9 cellular contexts compared by ENCODE assay signal in genomic region chr6:97215157-97215769, GRCh38.
A peak's percentile ranks its signal among the peaks of the same experiment; 100 is the strongest.
DNase-seq lines count a peak whose midpoint lies in the region; ATAC-seq and TF ChIP-seq lines count a peak whose summit lies in the region.
"Had no signal": no experiment of that assay in that cellular context is flagged by ENCODE, and none has a peak within 500 bp of the region (broad histone marks: within the 10 kb centered on the region; RNA-seq: fewer than 3 reads in every experiment).

No MANE protein-coding gene starts in this region.

- intact Hi-C loops in colonic mucosa (cut with DNase I) = no loop called here

- no peak overlapping the region for H3K9ac ChIP-seq in colonic mucosa (ENCODE audit: low read depth in 2 of 2, low read length in 2 of 2)

- no peaks in the 10 kb centered on the region for H3K27me3 ChIP-seq in colonic mucosa

- ATAC-seq in GM18907 (IDR thresholded peaks at IDR 0.05; ENCODE audit: unreplicated experiment) (no peak), GM18868 (IDR thresholded peaks at IDR 0.05; ENCODE audit: unreplicated experiment) (no peak)

- no peaks in the 10 kb centered on the region for H3K36me3 ChIP-seq in colonic mucosa

- no peak overlapping the region for H3K4me3 ChIP-seq in colonic mucosa

- peaks cover 4% of the 10 kb centered on the region for H3K36me3 Mint-ChIP-seq in mesothelial cell of epicardium

- no peaks in the 10 kb centered on the region for H3K27me3 Mint-ChIP-seq in mesothelial cell of epicardium (ENCODE audit: low read depth)

- no peaks in the 10 kb centered on the region for H3K9me3 Mint-ChIP-seq in mesothelial cell of epicardium
- H3K9me3 Mint-ChIP-seq: activated T-cell treated with anti-CD3 and anti-CD28 coated beads, Interleukin-2, amount 50 U/mL, for 72 hours had no signal

- peak overlapping the region; percentile 65 for H3K27ac Mint-ChIP-seq in mesothelial cell of epicardium
- H3K27ac Mint-ChIP-seq: activated T-cell treated with anti-CD3 and anti-CD28 coated beads, Interleukin-2, amount 50 U/mL, for 72 hours had no signal

- no peak overlapping the region for H3K4me3 Mint-ChIP-seq in mesothelial cell of epicardium
- H3K4me3 Mint-ChIP-seq: activated T-cell treated with anti-CD3 and anti-CD28 coated beads, Interleukin-2, amount 50 U/mL, for 72 hours had no signal

- no peaks in the 10 kb centered on the region for H3K4me1 ChIP-seq in colonic mucosa

- no peaks in the 10 kb centered on the region for H3K9me3 ChIP-seq in colonic mucosa

- H3K4me1 Mint-ChIP-seq in mesothelial cell of epicardium = peaks cover 6% of the 10 kb centered on the region

- DNase-seq in NOMO-1 (lab: John Stamatoyannopoulos, UW; ENCODE audit: unreplicated experiment in 2 of 2) = peak; percentile 1 to 26
- no peak for DNase-seq in NOMO-1 treated with dmso at 0.1 percent for 144 hours (lab: John Stamatoyannopoulos, UW; ENCODE audit: unreplicated experiment)
- peak; percentile 64 for DNase-seq in NCI-H69 (lab: John Stamatoyannopoulos, UW)
- DNase-seq in colonic mucosa = peak; percentile 21
- DNase-seq in mesothelial cell of epicardium (ENCODE audit: low spot score in 2 of 2, unreplicated experiment in 2 of 2) = no peak
- DNase-seq in NK-92 treated with Interleukin-12 subunit alpha and Interleukin-12 subunit beta, amount 100 ng/mL, for 24 hours (lab: John Stamatoyannopoulos, UW) = no peak
- DNase-seq: activated T-cell treated with anti-CD3 and anti-CD28 coated beads, Interleukin-2, amount 50 U/mL, for 72 hours had no signal

- peak; percentile 21 for TF ChIP-seq CTCF in colonic mucosa (IDR thresholded peaks at IDR 0.05)
- peak; percentile 26 for TF ChIP-seq CTCF in mesothelial cell of epicardium (IDR thresholded peaks at IDR 0.05; ENCODE audit: unreplicated experiment)

- H3K27ac ChIP-seq in colonic mucosa = no peak overlapping the region

Comparison
In these comparisons a context has a peak if more than half of its experiments do, and no peak if none do; other contexts are left out.
1. DNase-seq: peak in NOMO-1 (2 of 2), NCI-H69 (single experiment) and colonic mucosa (single experiment); none in NOMO-1 treated with dmso at 0.1 percent for 144 hours (single experiment), mesothelial cell of epicardium (0 of 2) and NK-92 treated with Interleukin-12 subunit alpha and Interleukin-12 subunit beta, amount 100 ng/mL, for 24 hours (single experiment).